ENCODE assay signal across 26 cellular contexts in the genomic region with DNA sequence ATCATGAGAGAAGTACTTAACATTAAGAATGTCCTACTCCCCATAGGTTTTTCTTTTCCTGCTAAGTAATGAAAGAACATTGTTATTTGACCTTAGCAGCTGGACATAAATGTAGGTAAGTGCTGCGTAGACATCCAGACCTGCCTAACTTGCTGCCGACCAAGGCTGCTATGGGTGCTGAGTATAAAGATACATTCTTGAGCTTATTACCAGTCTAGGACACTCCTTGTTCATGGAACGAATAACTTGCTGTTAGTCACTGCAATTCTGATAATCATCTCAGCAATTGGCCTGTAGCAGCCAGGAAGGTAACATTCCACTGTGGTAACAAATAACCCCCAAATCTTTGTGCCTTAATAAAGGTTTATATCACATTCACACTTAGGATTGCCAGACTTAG.
"Had no signal": no experiment of that assay in that cellular context is flagged by ENCODE, and none has a peak within 500 bp of the region (broad histone marks: within the 10 kb centered on the region; RNA-seq: fewer than 3 reads in every experiment).

No MANE protein-coding gene starts in this region.

- H3K9ac ChIP-seq: neural progenitor cell, parathyroid adenoma had no signal

- H3K4me3 Mint-ChIP-seq: mesothelial cell of epicardium; naive B cell; natural killer cell; nephron progenitor cell; neural progenitor cell; stimulated activated effector memory CD8-positive, alpha-beta T cell treated with anti-CD3 and anti-CD28 coated beads, Interleukin-12 subunit alpha, Interleukin-12 subunit beta, amount 100 ng/mL, for 72 hours; stimulated activated naive CD8-positive, alpha-beta T cell treated with anti-CD3 and anti-CD28 coated beads, Interleukin-15, Interleukin-2, amounts not matched to agents 100 ng/mL and 50 ng/mL, for 24 hours had no signal

- FAIRE-seq: keratinocyte, urothelium cell line had no signal

- H3K79me2 ChIP-seq: parathyroid adenoma had no signal

- H3K4me3 ChIP-seq: heart left ventricle, left ventricle myocardium inferior, lung, neural progenitor cell, psoas muscle, skin epidermis, suprapubic skin, thoracic aorta, tibial artery, upper lobe of left lung had no signal

- H3K36me3 ChIP-seq: heart left ventricle, left ventricle myocardium inferior, neural progenitor cell, neutrophil, suprapubic skin, thoracic aorta, tibial artery, upper lobe of left lung had no signal

- ATAC-seq: heart left ventricle; natural killer cell; psoas muscle; right cardiac atrium; sciatic nerve; stimulated activated effector memory CD8-positive, alpha-beta T cell treated with anti-CD3 and anti-CD28 coated beads, Interleukin-12 subunit alpha, Interleukin-12 subunit beta, amount 100 ng/mL, for 72 hours had no signal

- H2AFZ ChIP-seq: neural progenitor cell, parathyroid adenoma had no signal

- H3K9me3 Mint-ChIP-seq: mesothelial cell of epicardium; naive B cell; natural killer cell; nephron progenitor cell; neural progenitor cell; stimulated activated effector memory CD8-positive, alpha-beta T cell treated with anti-CD3 and anti-CD28 coated beads, Interleukin-12 subunit alpha, Interleukin-12 subunit beta, amount 100 ng/mL, for 72 hours; stimulated activated naive CD8-positive, alpha-beta T cell treated with anti-CD3 and anti-CD28 coated beads, Interleukin-15, Interleukin-2, amounts not matched to agents 100 ng/mL and 50 ng/mL, for 24 hours had no signal

- DNase-seq: heart left ventricle; left ventricle myocardium inferior; mesendoderm; naive B cell; natural killer cell; nephron progenitor cell; occipital lobe; psoas muscle; right cardiac atrium; stimulated activated CD4-positive, alpha-beta T cell treated with anti-CD3 and anti-CD28 coated beads, Interleukin-4, amount 100 ng/mL, for 24 hours; stimulated activated naive CD4-positive, alpha-beta T cell; tibial artery; upper lobe of left lung had no signal

- H3K4me2 ChIP-seq: neural progenitor cell had no signal

- H3K27ac ChIP-seq: heart left ventricle, left ventricle myocardium inferior, neural progenitor cell, neutrophil, parathyroid adenoma, psoas muscle, skin epidermis, suprapubic skin, thoracic aorta, tibial artery, upper lobe of left lung had no signal

- H3K27ac Mint-ChIP-seq: mesothelial cell of epicardium; naive B cell; natural killer cell; nephron progenitor cell; neural progenitor cell; stimulated activated effector memory CD8-positive, alpha-beta T cell treated with anti-CD3 and anti-CD28 coated beads, Interleukin-12 subunit alpha, Interleukin-12 subunit beta, amount 100 ng/mL, for 72 hours; stimulated activated naive CD8-positive, alpha-beta T cell treated with anti-CD3 and anti-CD28 coated beads, Interleukin-15, Interleukin-2, amounts not matched to agents 100 ng/mL and 50 ng/mL, for 24 hours had no signal

- H3K4me1 ChIP-seq: heart left ventricle, left ventricle myocardium inferior, parathyroid adenoma, psoas muscle, suprapubic skin, tibial artery, upper lobe of left lung had no signal

- H3K36me3 Mint-ChIP-seq: mesothelial cell of epicardium; naive B cell; natural killer cell; neural progenitor cell; stimulated activated effector memory CD8-positive, alpha-beta T cell treated with anti-CD3 and anti-CD28 coated beads, Interleukin-12 subunit alpha, Interleukin-12 subunit beta, amount 100 ng/mL, for 72 hours had no signal

- H3K9me3 ChIP-seq: heart left ventricle, left ventricle myocardium inferior, neutrophil, psoas muscle, suprapubic skin, thoracic aorta, tibial artery, upper lobe of left lung had no signal

- H3K4me1 Mint-ChIP-seq: mesothelial cell of epicardium, nephron progenitor cell had no signal

- H3K27me3 ChIP-seq: neural progenitor cell, tibial artery, upper lobe of left lung had no signal
